Comparison of ENCODE assay signal across 27 cellular contexts in genomic region chr1:58154256-58154655, GRCh38.
"Had no signal": no experiment of that assay in that cellular context is flagged by ENCODE, and none has a peak within 500 bp of the region (broad histone marks: within the 10 kb centered on the region; RNA-seq: fewer than 3 reads in every experiment).

No MANE protein-coding gene starts in this region.

- H3K36me3 Mint-ChIP-seq: stimulated activated effector memory CD8-positive, alpha-beta T cell treated with anti-CD3 and anti-CD28 coated beads, Interleukin-12 subunit alpha, Interleukin-12 subunit beta, amount 100 ng/mL, for 72 hours; stimulated activated memory B cell treated with anti-CD40 and anti-IgM and Interleukin-4, amounts not matched to agents 10 μg/mL and 1 μg/mL and 100 μg/mL, for 72 hours; type B pancreatic cell had no signal

- ATAC-seq: stimulated activated effector memory CD8-positive, alpha-beta T cell treated with anti-CD3 and anti-CD28 coated beads, Interleukin-12 subunit alpha, Interleukin-12 subunit beta, amount 100 ng/mL, for 72 hours; stimulated activated memory B cell treated with anti-CD40 and anti-IgM and Interleukin-4, amounts not matched to agents 10 μg/mL and 1 μg/mL and 100 μg/mL, for 72 hours; stimulated activated naive CD8-positive, alpha-beta T cell treated with anti-CD3 and anti-CD28 coated beads, Interleukin-15, amount 100 ng/mL, for 72 hours; stimulated activated naive CD8-positive, alpha-beta T cell treated with anti-CD3 and anti-CD28 coated beads, Interleukin-15, Interleukin-2, amounts not matched to agents 100 U/mL and 50 U/mL, for 24 hours; upper lobe of right lung had no signal

- H3K27ac Mint-ChIP-seq: stimulated activated effector memory CD8-positive, alpha-beta T cell treated with anti-CD3 and anti-CD28 coated beads, Interleukin-12 subunit alpha, Interleukin-12 subunit beta, amount 100 ng/mL, for 72 hours; stimulated activated memory B cell treated with anti-CD40 and anti-IgM and Interleukin-4, amounts not matched to agents 10 μg/mL and 1 μg/mL and 100 μg/mL, for 72 hours; stimulated activated naive CD8-positive, alpha-beta T cell treated with anti-CD3 and anti-CD28 coated beads, Interleukin-15, amount 100 ng/mL, for 72 hours; stimulated activated naive CD8-positive, alpha-beta T cell treated with anti-CD3 and anti-CD28 coated beads, Interleukin-15, Interleukin-2, amounts not matched to agents 100 ng/mL and 50 ng/mL, for 24 hours; type B pancreatic cell had no signal

- FAIRE-seq: urothelium cell line had no signal

- H3K4me1 Mint-ChIP-seq: stimulated activated effector memory CD8-positive, alpha-beta T cell treated with anti-CD3 and anti-CD28 coated beads, Interleukin-12 subunit alpha, Interleukin-12 subunit beta, amount 100 ng/mL, for 72 hours; stimulated activated memory B cell treated with anti-CD40 and anti-IgM and Interleukin-4, amounts not matched to agents 10 μg/mL and 1 μg/mL and 100 μg/mL, for 72 hours; stimulated activated naive CD8-positive, alpha-beta T cell treated with anti-CD3 and anti-CD28 coated beads, Interleukin-15, amount 100 ng/mL, for 72 hours had no signal

- H3K27me3 Mint-ChIP-seq: stimulated activated naive CD8-positive, alpha-beta T cell treated with anti-CD3 and anti-CD28 coated beads, Interleukin-15, amount 100 ng/mL, for 72 hours; stimulated activated naive CD8-positive, alpha-beta T cell treated with anti-CD3 and anti-CD28 coated beads, Interleukin-15, Interleukin-2, amounts not matched to agents 100 ng/mL and 50 ng/mL, for 24 hours had no signal

- H3K9me3 ChIP-seq: stomach, suprapubic skin, testis, thoracic aorta, thyroid gland, tibial artery, tibial nerve, transverse colon, upper lobe of left lung, upper lobe of right lung, uterus, vagina had no signal

- H3K4me1 ChIP-seq: stomach, suprapubic skin, testis, thyroid gland, tibial artery, tibial nerve, transverse colon, upper lobe of left lung, upper lobe of right lung, uterus, vagina had no signal

- DNase-seq: stimulated activated CD4-positive, alpha-beta T cell treated with anti-CD3 and anti-CD28 coated beads, Interleukin-2, amount 100 ng/mL, for 48 hours; stimulated activated CD4-positive, alpha-beta T cell treated with anti-CD3 and anti-CD28 coated beads, Interleukin-4, amount 100 ng/mL, for 1 hour; stimulated activated CD4-positive, alpha-beta T cell treated with anti-CD3 and anti-CD28 coated beads, Interleukin-4, amount 100 ng/mL, for 24 hours; stimulated activated CD4-positive, alpha-beta T cell treated with anti-CD3 and anti-CD28 coated beads, Interleukin-4, amount 100 ng/mL, for 4 hours; stimulated activated CD8-positive, alpha-beta memory T cell treated with anti-CD3 and anti-CD28 coated beads, Interleukin-4, amount 100 ng/mL, for 48 hours; stimulated activated naive CD4-positive, alpha-beta T cell; stimulated activated naive CD4-positive, alpha-beta T cell treated with Interleukin-2 at 50 U/mL for 16 hours; stimulated activated naive CD8-positive, alpha-beta T cell treated with anti-CD3 and anti-CD28 coated beads, Interleukin-15, amount 100 ng/mL, for 72 hours; stimulated activated naive CD8-positive, alpha-beta T cell treated with anti-CD3 and anti-CD28 coated beads, Interleukin-15, Interleukin-2, amounts not matched to agents 100 U/mL and 50 U/mL, for 24 hours; stomach; substantia nigra; testis; thyroid gland; tibial artery; transverse colon; upper lobe of left lung; upper lobe of right lung; uterus had no signal

- H3K4me3 ChIP-seq: stomach, suprapubic skin, testis, thoracic aorta, thyroid gland, tibial artery, tibial nerve, transverse colon, upper lobe of left lung, upper lobe of right lung, uterus, vagina had no signal

- H3K36me3 ChIP-seq: stomach, suprapubic skin, thoracic aorta, thyroid gland, tibial artery, tibial nerve, transverse colon, upper lobe of left lung, upper lobe of right lung, uterus, vagina had no signal

- H3K27ac ChIP-seq: stomach, suprapubic skin, testis, thoracic aorta, thyroid gland, tibial artery, tibial nerve, transverse colon, upper lobe of left lung, upper lobe of right lung, uterus, vagina had no signal

- H3K9me3 Mint-ChIP-seq: stimulated activated effector memory CD8-positive, alpha-beta T cell treated with anti-CD3 and anti-CD28 coated beads, Interleukin-12 subunit alpha, Interleukin-12 subunit beta, amount 100 ng/mL, for 72 hours; stimulated activated memory B cell treated with anti-CD40 and anti-IgM and Interleukin-4, amounts not matched to agents 10 μg/mL and 1 μg/mL and 100 μg/mL, for 72 hours; stimulated activated naive CD8-positive, alpha-beta T cell treated with anti-CD3 and anti-CD28 coated beads, Interleukin-15, amount 100 ng/mL, for 72 hours; stimulated activated naive CD8-positive, alpha-beta T cell treated with anti-CD3 and anti-CD28 coated beads, Interleukin-15, Interleukin-2, amounts not matched to agents 100 ng/mL and 50 ng/mL, for 24 hours; type B pancreatic cell had no signal

- H3K27me3 ChIP-seq: stomach, suprapubic skin, testis, thyroid gland, tibial artery, tibial nerve, transverse colon, upper lobe of left lung, upper lobe of right lung, uterus, vagina had no signal

- H3K4me3 Mint-ChIP-seq: stimulated activated effector memory CD8-positive, alpha-beta T cell treated with anti-CD3 and anti-CD28 coated beads, Interleukin-12 subunit alpha, Interleukin-12 subunit beta, amount 100 ng/mL, for 72 hours; stimulated activated memory B cell treated with anti-CD40 and anti-IgM and Interleukin-4, amounts not matched to agents 10 μg/mL and 1 μg/mL and 100 μg/mL, for 72 hours; stimulated activated naive CD8-positive, alpha-beta T cell treated with anti-CD3 and anti-CD28 coated beads, Interleukin-15, amount 100 ng/mL, for 72 hours; stimulated activated naive CD8-positive, alpha-beta T cell treated with anti-CD3 and anti-CD28 coated beads, Interleukin-15, Interleukin-2, amounts not matched to agents 100 ng/mL and 50 ng/mL, for 24 hours; type B pancreatic cell had no signal
